Comparison of ENCODE assay signal across 1 cellular context in the genomic region with DNA sequence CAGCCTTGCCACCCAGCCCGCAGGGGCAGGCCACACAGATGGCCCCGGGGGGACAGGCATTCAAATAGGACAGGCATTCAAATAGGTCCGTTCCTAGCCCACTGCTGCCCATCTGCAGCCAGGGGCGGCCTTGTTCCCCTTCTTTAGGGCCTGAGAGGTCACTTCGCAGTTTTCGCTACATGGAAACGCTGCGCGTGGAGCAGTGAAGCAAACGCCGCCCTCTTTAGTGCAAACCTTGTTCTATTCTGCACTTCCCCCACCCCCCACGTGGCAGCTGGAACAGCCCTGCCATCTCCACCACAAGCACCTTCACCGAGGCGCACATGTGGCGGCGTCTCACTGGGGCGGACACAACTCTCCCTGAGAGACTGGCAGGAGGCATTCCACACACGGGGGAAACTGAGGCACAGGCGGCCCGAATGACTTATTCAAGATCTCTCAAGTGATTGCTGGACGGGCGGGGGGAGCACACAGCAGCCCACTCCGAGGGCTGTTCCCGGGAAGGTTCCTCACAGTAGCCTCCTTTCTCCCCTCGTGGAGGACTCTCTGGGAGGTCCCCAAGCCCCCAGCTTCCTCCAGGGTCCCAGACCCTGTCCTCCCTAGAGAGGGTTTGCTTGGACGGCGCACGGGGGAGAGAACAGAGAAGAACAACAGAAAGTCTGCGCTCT.
TF ChIP-seq lines count a peak whose summit lies in the region.

No MANE protein-coding gene starts in this region.

TF ChIP-seq in K562, 482 proteins besides CTCF, POLR2A, EP300 and RAD21 (continued from another document):
- TF ChIP-seq PHF20 (IDR thresholded peaks at IDR 0.05; ENCODE audit: partially characterized antibody) (no peak), BACH1 (tag; IDR thresholded peaks at IDR 0.05) (no peak), ZBTB1 (CRISPR knock-in tag; IDR thresholded peaks at IDR 0.05; ENCODE audit: borderline replicate concordance, low read depth) (no peak), SAP30 (IDR thresholded peaks at IDR 0.05; ENCODE audit: borderline replicate concordance, insufficient read depth, low read depth, low read length, poor library complexity, severe bottlenecking) (no peak)
- TF ChIP-seq, protein P1, sequence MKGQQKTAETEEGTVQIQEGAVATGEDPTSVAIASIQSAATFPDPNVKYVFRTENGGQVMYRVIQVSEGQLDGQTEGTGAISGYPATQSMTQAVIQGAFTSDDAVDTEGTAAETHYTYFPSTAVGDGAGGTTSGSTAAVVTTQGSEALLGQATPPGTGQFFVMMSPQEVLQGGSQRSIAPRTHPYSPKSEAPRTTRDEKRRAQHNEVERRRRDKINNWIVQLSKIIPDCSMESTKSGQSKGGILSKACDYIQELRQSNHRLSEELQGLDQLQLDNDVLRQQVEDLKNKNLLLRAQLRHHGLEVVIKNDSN (CRISPR knock-in tag; IDR thresholded peaks at IDR 0.05) = peak; percentile 55
TF ChIP-seq in K562: peak in this region for 3.
